17 cellular contexts compared by ENCODE assay signal in genomic region chr1:109770331-109771095, GRCh38. TPM values are rescaled to one million over a fixed set of nuclear protein-coding genes. Genes with fewer than 3 reads are reported as not detected.
DNase-seq lines count a peak whose midpoint lies in the region; ATAC-seq and TF ChIP-seq lines count a peak whose summit lies in the region.
"Had no signal": no experiment of that assay in that cellular context is flagged by ENCODE, and none has a peak within 500 bp of the region (broad histone marks: within the 10 kb centered on the region; RNA-seq: fewer than 3 reads in every experiment).

No MANE protein-coding gene starts in this region.

- H3K9me3 ChIP-seq in MG63: no peaks in the 10 kb centered on the region
- H3K9me3 ChIP-seq: esophagus muscularis mucosa had no signal

- H3K36me3 Mint-ChIP-seq in chondrocyte (ENCODE audit: low read depth): no peaks in the 10 kb centered on the region
- H3K36me3 Mint-ChIP-seq in activated T-cell treated with anti-CD3 and anti-CD28 coated beads, Interleukin-2, amount 50 U/mL, for 24 hours (ENCODE audit: low read depth): no peaks in the 10 kb centered on the region
- H3K36me3 Mint-ChIP-seq: activated naive CD4-positive, alpha-beta T cell treated with anti-CD3 and anti-CD28 coated beads, Interleukin-2, amount 50 U/mL, for 72 hours; CD4-positive, CD25-positive, alpha-beta regulatory T cell had no signal

- no peaks in the 10 kb centered on the region for H3K9me3 Mint-ChIP-seq in chondrocyte (ENCODE audit: low read depth)
- no peaks in the 10 kb centered on the region for H3K9me3 Mint-ChIP-seq in activated T-cell treated with anti-CD3 and anti-CD28 coated beads, Interleukin-2, amount 50 U/mL, for 24 hours
- H3K9me3 Mint-ChIP-seq: activated naive CD4-positive, alpha-beta T cell treated with anti-CD3 and anti-CD28 coated beads, Interleukin-2, amount 50 U/mL, for 72 hours; CD4-positive, CD25-positive, alpha-beta regulatory T cell had no signal

- no peak overlapping the region for H3K4me3 ChIP-seq in MG63
- H3K4me3 ChIP-seq: esophagus muscularis mucosa, lung had no signal

- peaks cover 16% of the 10 kb centered on the region for H3K4me1 Mint-ChIP-seq in chondrocyte (ENCODE audit: low read depth)
- H3K4me1 Mint-ChIP-seq in activated T-cell treated with anti-CD3 and anti-CD28 coated beads, Interleukin-2, amount 50 U/mL, for 24 hours (ENCODE audit: low read depth): peaks cover 1% of the 10 kb centered on the region

- H3K27me3 Mint-ChIP-seq in chondrocyte (ENCODE audit: low read depth): no peaks in the 10 kb centered on the region
- no peaks in the 10 kb centered on the region for H3K27me3 Mint-ChIP-seq in activated T-cell treated with anti-CD3 and anti-CD28 coated beads, Interleukin-2, amount 50 U/mL, for 24 hours

- ATAC-seq in HG02610 (IDR thresholded peaks at IDR 0.05; ENCODE audit: unreplicated experiment): no peak
- ATAC-seq: activated naive CD4-positive, alpha-beta T cell treated with anti-CD3 and anti-CD28 coated beads, Interleukin-2, amount 50 U/mL, for 72 hours had no signal

- no peaks in the 10 kb centered on the region for H3K27me3 ChIP-seq in MG63
- H3K27me3 ChIP-seq: esophagus muscularis mucosa had no signal

- no peak overlapping the region for H3K4me3 Mint-ChIP-seq in chondrocyte (ENCODE audit: unreplicated experiment)
- no peak overlapping the region for H3K4me3 Mint-ChIP-seq in activated T-cell treated with anti-CD3 and anti-CD28 coated beads, Interleukin-2, amount 50 U/mL, for 24 hours
- H3K4me3 Mint-ChIP-seq: CD4-positive, CD25-positive, alpha-beta regulatory T cell had no signal

- H3K27ac Mint-ChIP-seq in chondrocyte (ENCODE audit: unreplicated experiment): no peak overlapping the region
- H3K27ac Mint-ChIP-seq in activated T-cell treated with anti-CD3 and anti-CD28 coated beads, Interleukin-2, amount 50 U/mL, for 24 hours: no peak overlapping the region
- H3K27ac Mint-ChIP-seq: activated naive CD4-positive, alpha-beta T cell treated with anti-CD3 and anti-CD28 coated beads, Interleukin-2, amount 50 U/mL, for 72 hours had no signal

- peak; percentile 7 for DNase-seq in MG63
- DNase-seq in chondrocyte (ENCODE audit: low spot score): peak; percentile 60
- DNase-seq in medulla oblongata (ENCODE audit: extremely low spot score): peak; percentile 87
- DNase-seq in superior temporal gyrus (ENCODE audit: extremely low spot score): peak; percentile 44
- no peak for DNase-seq in H4 (ENCODE audit: low spot score)
- DNase-seq in activated T-cell treated with anti-CD3 and anti-CD28 coated beads, Interleukin-2, amount 50 U/mL, for 24 hours: no peak
- DNase-seq: activated CD8-positive, alpha-beta memory T cell treated with anti-CD3 and anti-CD28 coated beads for 24 hours; CD4-positive, CD25-positive, alpha-beta regulatory T cell; NCI-H1105; NCI-H2227 treated with DMSO at 0.1 percent for 48 hours; OCI-M1 had no signal

- no peak for TF ChIP-seq CTCF in chondrocyte (IDR thresholded peaks at IDR 0.05)

- no peaks in the 10 kb centered on the region for H3K36me3 ChIP-seq in MG63
- H3K36me3 ChIP-seq: esophagus muscularis mucosa had no signal

RNA-seq across cellular contexts. Expression of gene EPS8L3, which starts 6.8 kb away (rescaled TPM):
- total RNA-seq in MG63 (2014; rRNA removed; shearing (Covaris generic); ENCODE audit: low replicate concordance): not detected in 2 replicates
- total RNA-seq in chondrocyte: not detected in 3 replicates
- total RNA-seq in H4 (2014; rRNA removed; shearing (Covaris generic)): not detected in 2 replicates
- total RNA-seq: activated naive CD4-positive, alpha-beta T cell treated with anti-CD3 and anti-CD28 coated beads, Interleukin-2, amount 50 U/mL, for 72 hours; CD4-positive, CD25-positive, alpha-beta regulatory T cell; osteocyte; urinary bladder had no signal

RNA-seq across cellular contexts. Expression of gene GSTM3, which starts 29.7 kb away (rescaled TPM):
- total RNA-seq in MG63 (2014; rRNA removed; shearing (Covaris generic); ENCODE audit: low replicate concordance): 47.2 and 80.3 TPM in 2 replicates
- total RNA-seq in chondrocyte: 51.2 to 63.8 TPM (median 61.5 TPM) in 3 replicates
- 228 and 275 TPM in 2 replicates for total RNA-seq in H4 (2014; rRNA removed; shearing (Covaris generic))

RNA-seq across cellular contexts. Expression of gene GSTM5, which starts 58.5 kb away (rescaled TPM):
- not detected in 2 replicates for total RNA-seq in MG63 (2014; rRNA removed; shearing (Covaris generic); ENCODE audit: low replicate concordance)
- not detected in 3 replicates for total RNA-seq in chondrocyte
- total RNA-seq in H4 (2014; rRNA removed; shearing (Covaris generic)): not detected in 2 replicates
- total RNA-seq: CD4-positive, CD25-positive, alpha-beta regulatory T cell; osteocyte had no signal

Comparison
In these comparisons a context has a peak if more than half of its experiments do, and no peak if none do; other contexts are left out.
1. DNase-seq: peak in MG63 (single experiment), chondrocyte (single experiment), medulla oblongata (single experiment) and superior temporal gyrus (single experiment); none in H4 (single experiment) and activated T-cell treated with anti-CD3 and anti-CD28 coated beads, Interleukin-2, amount 50 U/mL, for 24 hours (single experiment).